In genomic region chr2:101063753-101064502, GRCh38 we compare ENCODE assay signal across 12 cellular contexts.
A peak's percentile ranks its signal among the peaks of the same experiment; 100 is the strongest.
DNase-seq lines count a peak whose midpoint lies in the region; ATAC-seq and TF ChIP-seq lines count a peak whose summit lies in the region.
"Had no signal": no experiment of that assay in that cellular context is flagged by ENCODE, and none has a peak within 500 bp of the region (broad histone marks: within the 10 kb centered on the region; RNA-seq: fewer than 3 reads in every experiment).

No MANE protein-coding gene starts in this region.

- peak overlapping the region; percentile 12 for H3K4me2 ChIP-seq in smooth muscle cell

- H3K27ac ChIP-seq in RWPE1 (peak overlapping the region; percentile 73), smooth muscle cell (ENCODE audit: low read depth) (peak overlapping the region; percentile 63)

- peaks cover 3% of the 10 kb centered on the region for H3K4me1 ChIP-seq in smooth muscle cell (ENCODE audit: low read depth)

- H3K79me2 ChIP-seq in smooth muscle cell (ENCODE audit: low read depth), result no peaks in the 10 kb centered on the region

- H3K9me3 ChIP-seq in smooth muscle cell (replicated peaks; ENCODE audit: low read depth), result no peaks in the 10 kb centered on the region

- no peak overlapping the region for H3K27ac Mint-ChIP-seq in endothelial cell (ENCODE audit: unreplicated experiment)
- H3K27ac Mint-ChIP-seq: activated CD4-positive, alpha-beta memory T cell treated with anti-CD3 and anti-CD28 coated beads for 36 hours had no signal

- peaks cover 10% of the 10 kb centered on the region for H3K4me1 Mint-ChIP-seq in endothelial cell (ENCODE audit: unreplicated experiment)

- peaks cover 2% of the 10 kb centered on the region for H3K27me3 Mint-ChIP-seq in endothelial cell (ENCODE audit: unreplicated experiment)
- H3K27me3 Mint-ChIP-seq: activated CD4-positive, alpha-beta memory T cell treated with anti-CD3 and anti-CD28 coated beads for 36 hours had no signal

- POLR2A ChIA-PET in RWPE1 (lab: Yijun Ruan, JAX; ENCODE audit: low non-redundant PET), result no interaction called here

- H2AFZ ChIP-seq in smooth muscle cell (ENCODE audit: low read depth), result no peak overlapping the region

- TF ChIP-seq CTCF in GM13977 (IDR thresholded peaks at IDR 0.05; ENCODE audit: extremely low read depth, insufficient read depth, missing control alignments) (no peak), RWPE1 (conservative IDR thresholded peaks at IDR 0.05; ENCODE audit: low read depth) (no peak), fibroblast of villous mesenchyme (IDR thresholded peaks at IDR 0.05; ENCODE audit: insufficient read depth, low read depth, low read length) (no peak), smooth muscle cell (IDR thresholded peaks at IDR 0.05; ENCODE audit: borderline replicate concordance, insufficient read depth, poor library complexity, severe bottlenecking) (no peak), endothelial cell (IDR thresholded peaks at IDR 0.05; ENCODE audit: unreplicated experiment) (no peak)

- H3F3A ChIP-seq in smooth muscle cell (ENCODE audit: low read depth), result no peaks in the 10 kb centered on the region

- no peak overlapping the region for H3K4me3 Mint-ChIP-seq in endothelial cell (ENCODE audit: unreplicated experiment)
- H3K4me3 Mint-ChIP-seq: activated CD4-positive, alpha-beta memory T cell treated with anti-CD3 and anti-CD28 coated beads for 36 hours; brain had no signal

- peaks cover 7% of the 10 kb centered on the region for H3K36me3 Mint-ChIP-seq in endothelial cell (ENCODE audit: low read depth, unreplicated experiment)
- H3K36me3 Mint-ChIP-seq: activated CD4-positive, alpha-beta memory T cell treated with anti-CD3 and anti-CD28 coated beads for 36 hours had no signal

- no peaks in the 10 kb centered on the region for H4K20me1 ChIP-seq in smooth muscle cell (ENCODE audit: low read depth)

- no peak for ATAC-seq in HG03159 (IDR thresholded peaks at IDR 0.05; ENCODE audit: unreplicated experiment)

- no peaks in the 10 kb centered on the region for H3K36me3 ChIP-seq in smooth muscle cell (ENCODE audit: low read depth)

- DNase-seq in GM13977 (ENCODE audit: low spot score), result peak; percentile 44
- DNase-seq in RWPE1 (ENCODE audit: low spot score), result no peak
- DNase-seq in fibroblast of villous mesenchyme (ENCODE audit: low read depth), result peak; percentile 34
- no peak for DNase-seq in smooth muscle cell (lab: John Stamatoyannopoulos, UW; ENCODE audit: unreplicated experiment)
- no peak for DNase-seq in endothelial cell (ENCODE audit: low spot score)
- DNase-seq in COLO668 (lab: John Stamatoyannopoulos, UW; ENCODE audit: unreplicated experiment), result no peak
- DNase-seq in NCI-H146 treated with DMSO at 0.1 percent for 48 hours (lab: John Stamatoyannopoulos, UW; ENCODE audit: unreplicated experiment), result no peak
- DNase-seq: activated CD4-positive, alpha-beta memory T cell treated with anti-CD3 and anti-CD28 coated beads for 36 hours; RPMI8226; stimulated activated CD8-positive, alpha-beta memory T cell treated with anti-CD3 and anti-CD28 coated beads, Interleukin-4, amount 100 ng/mL, for 48 hours had no signal

- in situ Hi-C loops in GM13977 (cut with MboI; ENCODE audit: low pct_unique_long_range_greater_than_20kb, low sequenced_read_pairs, unreplicated experiment), result no loop called here

- H3K9me3 Mint-ChIP-seq in endothelial cell (ENCODE audit: unreplicated experiment), result no peaks in the 10 kb centered on the region
- H3K9me3 Mint-ChIP-seq: activated CD4-positive, alpha-beta memory T cell treated with anti-CD3 and anti-CD28 coated beads for 36 hours had no signal

- H3K27me3 ChIP-seq in smooth muscle cell (ENCODE audit: low read depth), result no peaks in the 10 kb centered on the region

- CTCF ChIA-PET in RWPE1 (lab: Yijun Ruan, JAX), result interaction anchor here (1.4 kb wide), 1 partner anchor 89 kb away, joined by 7 read pairs; no protein-coding TSS in a partner anchor

- WGBS in smooth muscle cell (ENCODE audit: low lambda C conversion rate), result 63% methylated on average over 3 of the region's 3 CpGs

- H3K4me3 ChIP-seq in fibroblast of villous mesenchyme (ENCODE audit: low read depth, low read length), result no peak overlapping the region
- no peak overlapping the region for H3K4me3 ChIP-seq in smooth muscle cell

- H3K9ac ChIP-seq in smooth muscle cell (ENCODE audit: low read depth), result no peak overlapping the region

Comparison
In these comparisons a context has a peak if more than half of its experiments do, and no peak if none do; other contexts are left out.
1. DNase-seq: peak in GM13977 (single experiment) and fibroblast of villous mesenchyme (single experiment); none in RWPE1 (single experiment), smooth muscle cell (single experiment), endothelial cell (single experiment), COLO668 (single experiment) and NCI-H146 treated with DMSO at 0.1 percent for 48 hours (single experiment).